ENCODE assay signal across 17 cellular contexts in genomic region chr16:85151079-85151602, GRCh38. TPM values are rescaled to one million over a fixed set of nuclear protein-coding genes. Genes with fewer than 3 reads are reported as not detected.
DNase-seq lines count a peak whose midpoint lies in the region; ATAC-seq and TF ChIP-seq lines count a peak whose summit lies in the region.
"Had no signal": no experiment of that assay in that cellular context is flagged by ENCODE, and none has a peak within 500 bp of the region (broad histone marks: within the 10 kb centered on the region; RNA-seq: fewer than 3 reads in every experiment).

No MANE protein-coding gene starts in this region.

- TF ChIP-seq CTCF in right atrium auricular region (IDR thresholded peaks at IDR 0.05) (no peak), esophagus muscularis mucosa (IDR thresholded peaks at IDR 0.05) (no peak), prostate gland (IDR thresholded peaks at IDR 0.05) (no peak)

- WGBS in esophagus muscularis mucosa: 71% methylated on average over 11 of the region's 11 CpGs
- 68% methylated on average over 11 of the region's 11 CpGs for WGBS in prostate gland

- H3K27ac ChIP-seq in right atrium auricular region (peak overlapping the region; percentile 90 to 91), esophagus muscularis mucosa (replicated peaks in 1 of 4) (peak overlapping the region; percentile 74 to 83 (median 78)), prostate gland (peak overlapping the region; percentile 20 to 34)
- H3K27ac ChIP-seq: brain microvascular endothelial cell, HL-60 had no signal

- peaks cover 0 to 74% of the 10 kb centered on the region in 2 donors for H3K4me1 ChIP-seq in right atrium auricular region
- H3K4me1 ChIP-seq in esophagus muscularis mucosa: peaks cover 63 to 67% (median 66%) of the 10 kb centered on the region in 4 donors
- peaks cover 6% of the 10 kb centered on the region for H3K4me1 ChIP-seq in prostate gland (replicated peaks)

- ATAC-seq in Right ventricle myocardium inferior (no peak), GM18868 (IDR thresholded peaks at IDR 0.05; ENCODE audit: unreplicated experiment) (no peak)

- no peak for TF ChIP-seq POLR2A in esophagus muscularis mucosa (IDR thresholded peaks at IDR 0.05; ENCODE audit: low read depth)
- no peak for TF ChIP-seq POLR2A in prostate gland (IDR thresholded peaks at IDR 0.05)

- no peak for TF ChIP-seq EP300 in esophagus muscularis mucosa (IDR thresholded peaks at IDR 0.05)

- H3K27me3 ChIP-seq in right atrium auricular region (no peaks in the 10 kb centered on the region), esophagus muscularis mucosa (no peaks in the 10 kb centered on the region), prostate gland (replicated peaks; ENCODE audit: insufficient read depth) (no peaks in the 10 kb centered on the region)
- H3K27me3 ChIP-seq: brain microvascular endothelial cell had no signal

- H3K36me3 ChIP-seq in right atrium auricular region: no peaks in the 10 kb centered on the region
- H3K36me3 ChIP-seq in esophagus muscularis mucosa: no peaks in the 10 kb centered on the region
- H3K36me3 ChIP-seq in prostate gland: no peaks in the 10 kb centered on the region
- H3K36me3 ChIP-seq: brain microvascular endothelial cell had no signal

- H3K9me3 ChIP-seq in right atrium auricular region: no peaks in the 10 kb centered on the region
- no peaks in the 10 kb centered on the region for H3K9me3 ChIP-seq in esophagus muscularis mucosa
- no peaks in the 10 kb centered on the region for H3K9me3 ChIP-seq in prostate gland

- DNase-seq in right atrium auricular region (ENCODE audit: low spot score) (no peak), Right ventricle myocardium inferior (ENCODE audit: missing footprints) (no peak), esophagus muscularis mucosa (ENCODE audit: extremely low spot score) (no peak), prostate gland (ENCODE audit: low spot score) (no peak), NCI-H1105 treated with DMSO at 0.1 percent for 48 hours (lab: John Stamatoyannopoulos, UW) (no peak)
- no peak for DNase-seq in stimulated activated CD4-positive, alpha-beta T cell treated with anti-CD3 and anti-CD28 coated beads, Interleukin-12 subunit alpha, Interleukin-12 subunit beta, amount 100 ng/mL, for 4 hours
- DNase-seq in activated CD4-positive, alpha-beta T cell treated with anti-CD3 and anti-CD28 coated beads for 48 hours: no peak
- DNase-seq: activated CD4-positive, alpha-beta memory T cell treated with anti-CD3 and anti-CD28 coated beads for 36 hours; activated effector memory CD4-positive, alpha-beta T cell treated with Interleukin-2 at 50 U/mL for 16 hours; effector memory CD4-positive, alpha-beta T cell; Kasumi-1; retina had no signal

- intact Hi-C loops in Right ventricle myocardium inferior (cut with DNase I) (loop anchor here (1.0 kb wide), 1 partner anchor 14 kb away; no protein-coding TSS in a partner anchor), esophagus muscularis mucosa (cut with DNase I) (no loop called here), prostate gland (cut with DNase I) (no loop called here)

- no peak overlapping the region for H3K4me3 ChIP-seq in right atrium auricular region
- no peak overlapping the region for H3K4me3 ChIP-seq in esophagus muscularis mucosa
- no peak overlapping the region for H3K4me3 ChIP-seq in prostate gland

RNA-seq across cellular contexts. Expression of gene CIBAR2, which starts 38.9 kb away (rescaled TPM):
- total RNA-seq in right atrium auricular region (not detected), Right ventricle myocardium inferior (not detected), esophagus muscularis mucosa (not detected), prostate gland (not detected)
- total RNA-seq: activated CD4-positive, alpha-beta memory T cell treated with anti-CD3 and anti-CD28 coated beads for 36 hours; mucosa of gallbladder; RPMI7951 had no signal

Comparison
In these comparisons a context has a peak if more than half of its experiments do, and no peak if none do; other contexts are left out.
1. H3K27ac ChIP-seq: peak in every context shown above with its lines; median percentile 90 in right atrium auricular region; 78 in esophagus muscularis mucosa; 27 in prostate gland.